Comparison of ENCODE assay signal across 24 cellular contexts in the genomic region with DNA sequence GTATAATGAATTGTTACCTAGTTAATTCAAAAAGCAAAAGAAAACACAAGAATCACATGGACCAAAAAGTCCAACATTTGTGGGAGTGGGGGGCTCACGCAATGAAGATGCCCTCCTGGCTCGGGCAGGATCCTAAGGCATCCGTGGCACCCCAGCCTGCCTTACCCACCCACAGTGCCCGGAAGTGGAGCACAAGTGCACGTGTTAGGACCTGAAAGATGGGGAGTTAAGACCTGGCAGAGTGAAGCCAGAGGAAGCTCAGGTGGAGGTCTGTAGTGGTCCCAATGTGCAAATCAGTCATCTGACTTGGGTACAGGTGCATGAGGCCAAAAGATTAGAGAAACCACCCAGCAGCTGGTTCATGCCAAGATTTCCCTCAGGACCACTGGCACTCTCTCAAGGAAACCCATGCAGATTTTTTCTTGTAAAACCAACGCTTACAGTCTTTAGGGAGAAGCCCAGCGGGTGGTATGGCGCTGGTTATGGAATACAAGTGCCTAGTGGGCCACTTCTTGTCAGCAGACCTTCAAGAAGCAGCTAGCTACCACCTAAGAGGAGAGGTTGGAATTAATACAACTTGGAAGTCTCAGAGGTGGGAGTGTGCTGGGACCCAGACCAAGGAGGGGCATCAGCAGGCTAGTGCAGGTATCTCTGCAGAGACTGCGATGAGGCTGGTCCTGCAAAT. TPM values are rescaled to one million over a fixed set of nuclear protein-coding genes. Genes with fewer than 3 reads are reported as not detected.
DNase-seq lines count a peak whose midpoint lies in the region; ATAC-seq, FAIRE-seq and TF ChIP-seq lines count a peak whose summit lies in the region.
"Had no signal": no experiment of that assay in that cellular context is flagged by ENCODE, and none has a peak within 500 bp of the region (broad histone marks: within the 10 kb centered on the region; RNA-seq: fewer than 3 reads in every experiment).

No MANE protein-coding gene starts in this region.

- H3K4me3 ChIP-seq in coronary artery (no peak overlapping the region), HepG2 (replicated peaks in 1 of 3; ENCODE audit: insufficient read depth in 1 of 3, low read depth in 2 of 3, low read length in 3 of 3) (no peak overlapping the region), sigmoid colon (no peak overlapping the region)
- H3K4me3 ChIP-seq: GM23338 had no signal

- H3K9me3 ChIP-seq in HepG2 (ENCODE audit: low read length) (no peaks in the 10 kb centered on the region), sigmoid colon (no peaks in the 10 kb centered on the region)
- H3K9me3 ChIP-seq: BE2C had no signal

- POLR2A ChIA-PET in HepG2 (lab: Yijun Ruan, JAX), result no interaction called here

- H3K27me3 ChIP-seq in HepG2 (ENCODE audit: control insufficient read depth in 1 of 2, insufficient read depth in 2 of 2, low read length in 2 of 2), result peaks cover 9 to 48% of the 10 kb centered on the region in 2 experiments; a peak in 4 of 5 replicates
- no peaks in the 10 kb centered on the region for H3K27me3 ChIP-seq in sigmoid colon

- 2% methylated on average over 9 of the region's 9 CpGs for WGBS in HepG2 (ENCODE audit: low lambda C conversion rate)
- 82 to 84% methylated on average over 9 of the region's 9 CpGs for WGBS in sigmoid colon, 2 donors

- H3K36me3 ChIP-seq in HepG2 (replicated peaks in 1 of 2; ENCODE audit: control insufficient read depth in 1 of 2, insufficient read depth in 2 of 2, low read length in 2 of 2) (no peaks in the 10 kb centered on the region), sigmoid colon (no peaks in the 10 kb centered on the region)
- H3K36me3 ChIP-seq: BE2C had no signal

- no peak overlapping the region for H3K27ac ChIP-seq in coronary artery
- H3K27ac ChIP-seq in HepG2 (ENCODE audit: extremely low read length, insufficient read depth, low read length), result no peak overlapping the region
- H3K27ac ChIP-seq in sigmoid colon, result no peak overlapping the region

- no peak overlapping the region for H3K4me2 ChIP-seq in HepG2 (ENCODE audit: low read depth, low read length)
- H3K4me2 ChIP-seq: GM23338 had no signal

- TF ChIP-seq CTCF in coronary artery (IDR thresholded peaks at IDR 0.05) (no peak), HepG2 (CRISPR knock-in tag; IDR thresholded peaks at IDR 0.05) (no peak), sigmoid colon (IDR thresholded peaks at IDR 0.05) (no peak)

- TF ChIP-seq RAD21 in HepG2 (CRISPR knock-in tag; IDR thresholded peaks at IDR 0.05), result no peak

- intact Hi-C loops in HepG2 (cut with micrococcal nuclease; ENCODE audit: unreplicated experiment) (no loop called here), sigmoid colon (cut with DNase I) (no loop called here)

- DNase-seq in activated effector memory CD4-positive, alpha-beta T cell treated with anti-CD3 and anti-CD28 coated beads, Interleukin-2, amount 50 U/mL, for 16 hours, result peak; percentile 42
- DNase-seq in activated effector memory CD4-positive, alpha-beta T cell treated with Interleukin-2 at 50 U/mL for 16 hours, result no peak
- DNase-seq in coronary artery (ENCODE audit: low spot score) (peak; percentile 62), HepG2 (ENCODE audit: low spot score) (no peak), sigmoid colon (peak; percentile 48), GM19238 (ENCODE audit: insufficient read length, low spot score) (no peak)
- DNase-seq: AML-193; BE2C; C1 segment of cervical spinal cord; Calu3; CD4-positive, alpha-beta memory T cell; COR-L47; DMS53; DMS79 treated with DMSO at 0.1 percent for 48 hours; GF-D8; H9; HFFc6 had no signal

- CTCF ChIA-PET in HepG2 (lab: Yijun Ruan, JAX; ENCODE audit: low intra/inter-chr PET ratio, low total read pairs), result no interaction called here

- no peak for FAIRE-seq in HepG2 (lab: Jason Lieb, UNC)
- FAIRE-seq: GM12891, GM18507, GM19239 had no signal

- in situ Hi-C loops in HepG2 (cut with HindIII; ENCODE audit: extremely low pct_ligation_motif_present, low pct_unique_long_range_greater_than_20kb), result no loop called here

- H4K20me1 ChIP-seq in HepG2 (ENCODE audit: insufficient read depth, low read length), result no peaks in the 10 kb centered on the region

- no TSS peak for BruUV-seq in HepG2 (replicated peaks; lab: Mats Ljungman, UMichigan)

- H3K4me1 ChIP-seq in HepG2 (ENCODE audit: insufficient read depth, low read length) (no peaks in the 10 kb centered on the region), sigmoid colon (no peaks in the 10 kb centered on the region)
- H3K4me1 ChIP-seq: BE2C had no signal

- no peaks in the 10 kb centered on the region for H3K79me2 ChIP-seq in HepG2 (ENCODE audit: insufficient read depth, low read length)

- no peak for TF ChIP-seq EP300 in HepG2 (IDR thresholded peaks at IDR 0.05; ENCODE audit: low read depth in 2 of 2, low read length in 2 of 2)
- TF ChIP-seq EP300 in HepG2 (CRISPR knock-in tag; IDR thresholded peaks at IDR 0.05; ENCODE audit: borderline replicate concordance), result no peak
- TF ChIP-seq EP300 in sigmoid colon (IDR thresholded peaks at IDR 0.05), result no peak

- TF ChIP-seq POLR2A in HepG2 (IDR thresholded peaks at IDR 0.05; ENCODE audit: insufficient read depth in 1 of 2, low read depth in 2 of 2, low read length in 2 of 2) (no peak), sigmoid colon (IDR thresholded peaks at IDR 0.05) (no peak)

- no peak for ATAC-seq in HepG2
- no peak for ATAC-seq in GM19397 (IDR thresholded peaks at IDR 0.05; ENCODE audit: unreplicated experiment)
- ATAC-seq in HG03378 (IDR thresholded peaks at IDR 0.05; ENCODE audit: unreplicated experiment), result no peak
- ATAC-seq: GM23338, HCT116 had no signal

- no peak overlapping the region for H3K9ac ChIP-seq in HepG2 (ENCODE audit: insufficient read depth, low read depth, low read length)

- H2AFZ ChIP-seq in HepG2 (ENCODE audit: low read length), result no peak overlapping the region
- H2AFZ ChIP-seq: GM23338 had no signal

TF ChIP-seq in HepG2, 621 proteins besides CTCF, POLR2A, EP300 and RAD21:
- TF ChIP-seq ZNF468 (CRISPR knock-in tag; IDR thresholded peaks at IDR 0.05) (no peak), ZNF782 (CRISPR knock-in tag; IDR thresholded peaks at IDR 0.05; ENCODE audit: borderline replicate concordance) (no peak), KDM1A (CRISPR knock-in tag; IDR thresholded peaks at IDR 0.05) (no peak), SMYD3 (CRISPR knock-in tag; IDR thresholded peaks at IDR 0.05) (no peak), NFATC3 (CRISPR knock-in tag; IDR thresholded peaks at IDR 0.05) (no peak), DNMT1 (CRISPR knock-in tag; IDR thresholded peaks at IDR 0.05) (0 out of 2 replicates have a peak, but pooled peaks have one; percentile 38), PAWR (CRISPR knock-in tag; IDR thresholded peaks at IDR 0.05; ENCODE audit: borderline replicate concordance) (no peak)
- TF ChIP-seq, protein P1, sequence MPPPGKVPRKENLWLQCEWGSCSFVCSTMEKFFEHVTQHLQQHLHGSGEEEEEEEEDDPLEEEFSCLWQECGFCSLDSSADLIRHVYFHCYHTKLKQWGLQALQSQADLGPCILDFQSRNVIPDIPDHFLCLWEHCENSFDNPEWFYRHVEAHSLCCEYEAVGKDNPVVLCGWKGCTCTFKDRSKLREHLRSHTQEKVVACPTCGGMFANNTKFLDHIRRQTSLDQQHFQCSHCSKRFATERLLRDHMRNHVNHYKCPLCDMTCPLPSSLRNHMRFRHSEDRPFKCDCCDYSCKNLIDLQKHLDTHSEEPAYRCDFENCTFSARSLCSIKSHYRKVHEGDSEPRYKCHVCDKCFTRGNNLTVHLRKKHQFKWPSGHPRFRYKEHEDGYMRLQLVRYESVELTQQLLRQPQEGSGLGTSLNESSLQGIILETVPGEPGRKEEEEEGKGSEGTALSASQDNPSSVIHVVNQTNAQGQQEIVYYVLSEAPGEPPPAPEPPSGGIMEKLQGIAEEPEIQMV (CRISPR knock-in tag; IDR thresholded peaks at IDR 0.05; ENCODE audit: low read depth), result no peak

RNA-seq across cellular contexts. Expression of a gene that starts 42.1 kb away (rescaled TPM):
- total RNA-seq in HepG2 (2016; rRNA removed; fragmentation: Illumina TruSeq; extraction: Trizol) (0.22 and 0.36 TPM in 2 replicates), sigmoid colon (1 to 10 TPM; 1.1 to 3.6 (median 1.5) TPM)
- total RNA-seq in HepG2 (2016; cell fraction: cytosol; rRNA removed; fragmentation: Illumina TruSeq; extraction: Trizol; ENCODE audit: low read depth), result 0.30 TPM in 1 of 2 replicates, not detected in the other
- 0.30 and 0.79 TPM in 2 replicates for total RNA-seq in HepG2 (2016; cell fraction: insoluble cytoplasmic fraction; rRNA removed; fragmentation: Illumina TruSeq; extraction: Trizol)
- 0.28 and 0.34 TPM in 2 replicates for total RNA-seq in HepG2 (2016; cell fraction: membrane; rRNA removed; fragmentation: Illumina TruSeq; extraction: Trizol)
- total RNA-seq in HepG2 (2016; cell fraction: nucleus; rRNA removed; fragmentation: Illumina TruSeq; extraction: Trizol), result 0.19 and 0.44 TPM in 2 replicates
- polyA plus RNA-seq in HepG2 (2011; rRNA removed) (0.24 and 0.26 TPM in 2 replicates), sigmoid colon (under 1 TPM in 2 of 3 donors, not detected in 1; 0.51 to 0.60 TPM)
- polyA plus RNA-seq in HepG2 (2011; cell fraction: cytosol; rRNA removed), result 0.28 and 0.32 TPM in 2 replicates
- 0.11 and 0.23 TPM in 2 replicates for polyA plus RNA-seq in HepG2 (2011; cell fraction: nucleus; rRNA removed)
- 0.15 and 0.31 TPM in 2 replicates for polyA plus RNA-seq in HepG2 (2012)
- 0.11 and 0.23 TPM in 2 replicates for polyA plus RNA-seq in HepG2 (2016; cell fraction: cytosol; fragmentation: Illumina TruSeq; extraction: Trizol; ENCODE audit: low read depth)
- 0.26 and 0.56 TPM in 2 replicates for polyA plus RNA-seq in HepG2 (2016; cell fraction: insoluble cytoplasmic fraction; fragmentation: Illumina TruSeq; extraction: Trizol; ENCODE audit: low read depth)
- 0.26 and 0.31 TPM in 2 replicates for polyA plus RNA-seq in HepG2 (2016; cell fraction: membrane; fragmentation: Illumina TruSeq; extraction: Trizol; ENCODE audit: low read depth)
- 0.21 and 0.27 TPM in 2 replicates for polyA plus RNA-seq in HepG2 (2016; cell fraction: nucleus; fragmentation: Illumina TruSeq; extraction: Trizol; ENCODE audit: insufficient read depth, low read depth)
- 0.42 and 1.2 TPM in 2 replicates for polyA minus RNA-seq in HepG2 (2011; rRNA and poly(A)+ RNA removed; ENCODE audit: low replicate concordance)
- not detected in 2 replicates for polyA minus RNA-seq in HepG2 (2011; cell fraction: cytosol; rRNA and poly(A)+ RNA removed)
- 0.25 TPM in 1 of 2 replicates, not detected in the other for polyA minus RNA-seq in HepG2 (2011; cell fraction: nucleus; rRNA and poly(A)+ RNA removed)

Comparison
In these comparisons a context has a peak if more than half of its experiments do, and no peak if none do; other contexts are left out.
1. DNase-seq: peak in activated effector memory CD4-positive, alpha-beta T cell treated with anti-CD3 and anti-CD28 coated beads, Interleukin-2, amount 50 U/mL, for 16 hours (single experiment), coronary artery (single experiment) and sigmoid colon (single experiment); none in activated effector memory CD4-positive, alpha-beta T cell treated with Interleukin-2 at 50 U/mL for 16 hours (single experiment), HepG2 (single experiment) and GM19238 (single experiment).